20 cellular contexts compared by ENCODE assay signal in genomic region chr20:16710781-16711180, GRCh38. TPM values are rescaled to one million over a fixed set of nuclear protein-coding genes. Genes with fewer than 3 reads are reported as not detected.
DNase-seq lines count a peak whose midpoint lies in the region; ATAC-seq, FAIRE-seq and TF ChIP-seq lines count a peak whose summit lies in the region.
"Had no signal": no experiment of that assay in that cellular context is flagged by ENCODE, and none has a peak within 500 bp of the region (broad histone marks: within the 10 kb centered on the region; RNA-seq: fewer than 3 reads in every experiment).

No MANE protein-coding gene starts in this region.

- no peak for FAIRE-seq in GM19239 (lab: Jason Lieb, UNC)

- 0 out of 2 replicates have a peak, but pooled peaks cover 1% of the 10 kb centered on the region for H3K9me3 ChIP-seq in OCI-LY7 (ENCODE audit: low read length)
- H3K9me3 ChIP-seq: vagina had no signal

- no peaks in the 10 kb centered on the region for H3K36me3 ChIP-seq in OCI-LY7 (ENCODE audit: insufficient read depth, low read length)
- H3K36me3 ChIP-seq: vagina had no signal

- CTCF ChIA-PET in OCI-LY7 (lab: Charles Lee; ENCODE audit: unreplicated experiment), result no interaction called here

- peak overlapping the region; percentile 65; the same call in 1 of the 2 replicates for H2AFZ ChIP-seq in OCI-LY7 (ENCODE audit: low read length)

- H4K20me1 ChIP-seq in OCI-LY7 (ENCODE audit: insufficient read depth, low read length), result no peaks in the 10 kb centered on the region

- peak overlapping the region; percentile 45 for H3K27ac ChIP-seq in OCI-LY7 (ENCODE audit: low read depth, low read length, poor library complexity, severe bottlenecking)
- H3K27ac ChIP-seq: vagina had no signal

- TF ChIP-seq CTCF in OCI-LY7 (conservative IDR thresholded peaks at IDR 0.05; ENCODE audit: low read length), result no peak

- peak overlapping the region; percentile 60 for H3K4me2 ChIP-seq in OCI-LY7 (ENCODE audit: low read length)

- H3K4me1 ChIP-seq in OCI-LY7 (ENCODE audit: insufficient read depth, low read length, poor library complexity, severe bottlenecking), result peaks cover 47% of the 10 kb centered on the region
- H3K4me1 ChIP-seq: vagina had no signal

- intact Hi-C loops in OCI-LY7 (cut with micrococcal nuclease; ENCODE audit: unreplicated experiment), result loop anchor here (5.0 kb wide), 1 partner anchor 138 kb away; the partner anchor contains the start of gene KIF16B

- POLR2A ChIA-PET in OCI-LY7 (lab: Charles Lee), result interaction anchor here (0.6 to 10.9 kb wide), 9 partner anchors 8 to 574 kb away, joined by 3 to 82 read pairs (median 4); partner anchors contain the start of gene SNRPB2

- H3K9me2 ChIP-seq in OCI-LY7 (ENCODE audit: insufficient read depth, low read length), result no peaks in the 10 kb centered on the region

- ATAC-seq in GM18867 (IDR thresholded peaks at IDR 0.05; ENCODE audit: unreplicated experiment) (peak; percentile 58), GM21576 (IDR thresholded peaks at IDR 0.05; ENCODE audit: unreplicated experiment) (peak; percentile 47), HG03432 (IDR thresholded peaks at IDR 0.05; ENCODE audit: unreplicated experiment) (peak; percentile 47), HG02884 (IDR thresholded peaks at IDR 0.05; ENCODE audit: unreplicated experiment) (no peak), GM21619 (IDR thresholded peaks at IDR 0.05; ENCODE audit: unreplicated experiment) (no peak)
- ATAC-seq: activated CD8-positive, alpha-beta memory T cell treated with anti-CD3 and anti-CD28 coated beads, Interleukin-2, amount 10 ng/mL, durations not matched to agents 7 days and 5 days had no signal

- no peaks in the 10 kb centered on the region for H3K79me2 ChIP-seq in OCI-LY7 (ENCODE audit: insufficient read depth, low read depth, low read length)

- BruUV-seq in OCI-LY7 (replicated peaks; lab: Mats Ljungman, UMichigan), result no TSS peak

- H3K4me3 ChIP-seq in OCI-LY7 (ENCODE audit: low read depth, low read length, poor library complexity, severe bottlenecking), result peak overlapping the region; percentile 7
- H3K4me3 ChIP-seq: vagina had no signal

- DNase-seq in OCI-LY7 (ENCODE audit: low spot score) (peak; percentile 59), GM19239 (ENCODE audit: insufficient read length, low spot score) (no peak), D341Med (ENCODE audit: low spot score) (no peak)
- DNase-seq: activated CD8-positive, alpha-beta memory T cell treated with anti-CD3 and anti-CD28 coated beads, Interleukin-2, amount 10 ng/mL, durations not matched to agents 7 days and 5 days; CD4-positive, alpha-beta T cell; DMS79; KBM-7; kidney glomerular epithelial cell; NCI-H1105; NCI-H69 had no signal

RNA-seq across cellular contexts. Expression of gene SNRPB2, which starts 19.0 kb away (rescaled TPM):
- total RNA-seq in OCI-LY7 (2014; rRNA removed; shearing (Covaris generic)), result 50.0 and 50.9 TPM in 2 replicates
- 87.8 and 97.2 TPM in 2 replicates for total RNA-seq in OCI-LY7 (2022)

RNA-seq across cellular contexts. Expression of gene OTOR, which starts 37.4 kb away (rescaled TPM):
- total RNA-seq in OCI-LY7 (2014; rRNA removed; shearing (Covaris generic)), result not detected in 2 replicates
- not detected in 2 replicates for total RNA-seq in OCI-LY7 (2022)
- total RNA-seq: activated CD8-positive, alpha-beta memory T cell treated with anti-CD3 and anti-CD28 coated beads, Interleukin-2, amount 10 ng/mL, durations not matched to agents 7 days and 5 days; CD4-positive, alpha-beta T cell; fibroblast of villous mesenchyme; mesenteric fat pad; pulmonary artery endothelial cell; RPMI7951; vagina had no signal

Comparison
In these comparisons a context has a peak if more than half of its experiments do, and no peak if none do; other contexts are left out.
1. ATAC-seq: peak in GM18867 (single experiment), GM21576 (single experiment) and HG03432 (single experiment); none in HG02884 (single experiment) and GM21619 (single experiment).